Comparison of ENCODE assay signal across 19 cellular contexts in the genomic region with DNA sequence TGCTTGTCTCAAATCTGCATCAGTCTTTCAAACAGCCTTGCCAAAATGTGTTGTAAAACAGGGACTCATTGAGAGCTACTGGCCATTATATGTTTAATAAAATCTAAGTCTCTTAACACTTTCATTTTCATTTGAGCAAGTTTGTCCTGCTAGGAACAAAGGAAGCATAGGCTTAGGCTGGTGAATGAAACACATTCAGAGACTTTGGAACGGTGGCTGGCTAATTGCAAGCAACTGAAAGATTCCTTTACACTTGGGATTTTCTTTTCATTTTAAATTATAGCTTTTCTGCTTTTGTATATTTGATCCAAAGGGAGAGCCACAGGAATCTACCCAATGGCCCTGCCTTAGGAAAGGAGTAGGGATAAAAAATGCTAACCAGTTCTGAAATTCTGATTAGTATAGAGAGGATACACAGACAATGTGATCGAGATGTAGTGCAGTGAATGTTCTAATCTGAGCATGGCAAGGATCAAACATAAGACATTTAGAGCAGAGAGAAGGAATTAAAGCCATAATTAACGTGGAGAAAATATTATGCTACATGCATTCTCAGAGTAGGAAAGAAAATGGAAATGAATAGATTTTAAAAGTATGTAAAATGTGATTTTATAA.
A peak's percentile ranks its signal among the peaks of the same experiment; 100 is the strongest.
DNase-seq lines count a peak whose midpoint lies in the region; TF ChIP-seq lines count a peak whose summit lies in the region.
"Had no signal": no experiment of that assay in that cellular context is flagged by ENCODE, and none has a peak within 500 bp of the region (broad histone marks: within the 10 kb centered on the region; RNA-seq: fewer than 3 reads in every experiment).

No MANE protein-coding gene starts in this region.

- no peak overlapping the region for H3K9ac ChIP-seq in mesendoderm (ENCODE audit: low read length)

- H3K23ac ChIP-seq in mesendoderm (ENCODE audit: low read length): no peak overlapping the region

- CTCF ChIA-PET in PC-9 (lab: Charles Lee): no interaction called here
- CTCF ChIA-PET in activated CD4-positive, alpha-beta memory T cell treated with anti-CD3 and anti-CD28 coated beads for 36 hours (lab: Charles Lee): no interaction called here

- no peak overlapping the region for H3K4me3 Mint-ChIP-seq in activated naive CD4-positive, alpha-beta T cell treated with anti-CD3 and anti-CD28 coated beads, Interleukin-2, amount 50 U/mL, for 24 hours
- H3K4me3 Mint-ChIP-seq in activated CD4-positive, alpha-beta memory T cell treated with anti-CD3 and anti-CD28 coated beads for 36 hours: no peak overlapping the region
- H3K4me3 Mint-ChIP-seq: dendritic cell treated with granulocyte-macrophage colony-stimulating factor and Interleukin-4, amounts not matched to agents 40 ng/mL and 50 ng/mL, for 4 days; T-helper 17 cell had no signal

- no TSS peak for BruUV-seq in PC-9 (replicated peaks; lab: Mats Ljungman, UMichigan)

- H3K4me1 ChIP-seq in PC-9 (replicated peaks; ENCODE audit: insufficient read depth) (no peaks in the 10 kb centered on the region), mesendoderm (ENCODE audit: control insufficient read depth, low read depth, low read length) (no peaks in the 10 kb centered on the region)
- H3K4me1 ChIP-seq: right atrium auricular region had no signal

- H3K27me3 ChIP-seq in PC-9 (ENCODE audit: insufficient read depth, low read depth) (no peaks in the 10 kb centered on the region), mesendoderm (ENCODE audit: insufficient read depth, low read length, poor library complexity) (no peaks in the 10 kb centered on the region)
- H3K27me3 ChIP-seq: right atrium auricular region had no signal

- no peak overlapping the region for H3K4me2 ChIP-seq in PC-9
- no peak overlapping the region for H3K4me2 ChIP-seq in mesendoderm (ENCODE audit: low read length)

- H3K56ac ChIP-seq in mesendoderm (ENCODE audit: low read length): no peak overlapping the region

- no peak overlapping the region for H3K4ac ChIP-seq in mesendoderm (ENCODE audit: low read depth, low read length)

- H2BK5ac ChIP-seq in mesendoderm (ENCODE audit: low read length): no peak overlapping the region

- H3K9me2 ChIP-seq in PC-9 (ENCODE audit: insufficient read depth): no peaks in the 10 kb centered on the region

- POLR2A ChIA-PET in PC-9 (lab: Charles Lee; ENCODE audit: unreplicated experiment): no interaction called here
- POLR2A ChIA-PET in activated CD4-positive, alpha-beta memory T cell treated with anti-CD3 and anti-CD28 coated beads for 36 hours (lab: Charles Lee): no interaction called here

- WGBS in mesendoderm (ENCODE audit: extremely low coverage, insufficient coverage, low lambda C conversion rate): no CpG with 5 or more reads among the region's 3 CpGs

- TF ChIP-seq CTCF in PC-9 (conservative IDR thresholded peaks at IDR 0.05): no peak

- H3K27ac ChIP-seq in PC-9 (no peak overlapping the region), mesendoderm (ENCODE audit: low read depth, low read length) (no peak overlapping the region)
- H3K27ac ChIP-seq: right atrium auricular region had no signal

- no peak overlapping the region for H3K4me3 ChIP-seq in PC-9
- no peak overlapping the region for H3K4me3 ChIP-seq in mesendoderm (ENCODE audit: low read length)
- H3K4me3 ChIP-seq: right atrium auricular region had no signal

- H3K36me3 ChIP-seq in PC-9 (ENCODE audit: low read depth) (no peaks in the 10 kb centered on the region), mesendoderm (ENCODE audit: control insufficient read depth, insufficient read depth, low read length) (no peaks in the 10 kb centered on the region)
- H3K36me3 ChIP-seq: right atrium auricular region had no signal

- H3K9me3 Mint-ChIP-seq in activated naive CD4-positive, alpha-beta T cell treated with anti-CD3 and anti-CD28 coated beads, Interleukin-2, amount 50 U/mL, for 24 hours: no peaks in the 10 kb centered on the region
- H3K9me3 Mint-ChIP-seq in activated CD4-positive, alpha-beta memory T cell treated with anti-CD3 and anti-CD28 coated beads for 36 hours: no peaks in the 10 kb centered on the region

- no peaks in the 10 kb centered on the region for H3K79me1 ChIP-seq in mesendoderm (ENCODE audit: low read length)

- H3K27ac Mint-ChIP-seq in activated naive CD4-positive, alpha-beta T cell treated with anti-CD3 and anti-CD28 coated beads, Interleukin-2, amount 50 U/mL, for 24 hours: peak overlapping the region; percentile 7
- H3K27ac Mint-ChIP-seq in activated CD4-positive, alpha-beta memory T cell treated with anti-CD3 and anti-CD28 coated beads for 36 hours: no peak overlapping the region
- H3K27ac Mint-ChIP-seq: dendritic cell treated with granulocyte-macrophage colony-stimulating factor and Interleukin-4, amounts not matched to agents 40 ng/mL and 50 ng/mL, for 4 days; T-helper 17 cell had no signal

- H3K79me2 ChIP-seq in PC-9 (ENCODE audit: low read depth) (no peaks in the 10 kb centered on the region), mesendoderm (ENCODE audit: control insufficient read depth, insufficient read depth, low read length) (no peaks in the 10 kb centered on the region)

- no peak overlapping the region for H4K8ac ChIP-seq in mesendoderm (ENCODE audit: low read depth, low read length)

- H4K20me1 ChIP-seq in PC-9 (ENCODE audit: insufficient read depth): no peaks in the 10 kb centered on the region

- H2BK120ac ChIP-seq in mesendoderm (ENCODE audit: low read depth, low read length): no peak overlapping the region

- DNase-seq in activated naive CD4-positive, alpha-beta T cell treated with Interleukin-2 at 50 U/mL for 16 hours: no peak
- DNase-seq in PC-9: no peak
- DNase-seq in glomerular visceral epithelial cell (ENCODE audit: extremely low spot score): peak; percentile 12
- no peak for DNase-seq in activated CD4-positive, alpha-beta memory T cell treated with anti-CD3 and anti-CD28 coated beads for 36 hours
- DNase-seq in NOMO-1 treated with dmso at 0.1 percent for 144 hours (lab: John Stamatoyannopoulos, UW; ENCODE audit: unreplicated experiment): no peak
- DNase-seq in activated CD4-positive, CD25-positive, alpha-beta regulatory T cell treated with anti-CD3 and anti-CD28 coated beads, Interleukin-2, amount 50 U/mL, for 72 hours: no peak
- DNase-seq in mesendoderm: no peak
- DNase-seq: activated effector memory CD4-positive, alpha-beta T cell treated with Interleukin-2 at 50 U/mL for 16 hours; C1 segment of cervical spinal cord; Karpas-422; NCI-H1105 treated with DMSO at 0.1 percent for 48 hours; NCI-H510A treated with DMSO at 0.1 percent for 48 hours; SHP77; stimulated activated CD4-positive, alpha-beta T cell treated with anti-CD3 and anti-CD28 coated beads, Interleukin-15, amount 100 ng/mL, for 24 hours; substantia nigra; T-helper 17 cell had no signal

- peaks cover 1% of the 10 kb centered on the region for H3K27me3 Mint-ChIP-seq in activated naive CD4-positive, alpha-beta T cell treated with anti-CD3 and anti-CD28 coated beads, Interleukin-2, amount 50 U/mL, for 24 hours
- H3K27me3 Mint-ChIP-seq in activated CD4-positive, alpha-beta memory T cell treated with anti-CD3 and anti-CD28 coated beads for 36 hours: no peaks in the 10 kb centered on the region
- H3K27me3 Mint-ChIP-seq: dendritic cell treated with granulocyte-macrophage colony-stimulating factor and Interleukin-4, amounts not matched to agents 40 ng/mL and 50 ng/mL, for 4 days had no signal

- no peak overlapping the region for H4K5ac ChIP-seq in mesendoderm (ENCODE audit: low read length)

- H2BK15ac ChIP-seq in mesendoderm (replicated peaks; ENCODE audit: low read depth): no peak overlapping the region

- H2AK5ac ChIP-seq in mesendoderm (ENCODE audit: low read length): no peak overlapping the region

- no peaks in the 10 kb centered on the region for H3K4me1 Mint-ChIP-seq in activated naive CD4-positive, alpha-beta T cell treated with anti-CD3 and anti-CD28 coated beads, Interleukin-2, amount 50 U/mL, for 24 hours
- no peaks in the 10 kb centered on the region for H3K4me1 Mint-ChIP-seq in activated CD4-positive, alpha-beta memory T cell treated with anti-CD3 and anti-CD28 coated beads for 36 hours (ENCODE audit: low read depth)
- H3K4me1 Mint-ChIP-seq: T-helper 17 cell had no signal

- H3K36me3 Mint-ChIP-seq in activated naive CD4-positive, alpha-beta T cell treated with anti-CD3 and anti-CD28 coated beads, Interleukin-2, amount 50 U/mL, for 24 hours: no peaks in the 10 kb centered on the region
- no peaks in the 10 kb centered on the region for H3K36me3 Mint-ChIP-seq in activated CD4-positive, alpha-beta memory T cell treated with anti-CD3 and anti-CD28 coated beads for 36 hours

- H2AFZ ChIP-seq in PC-9: 0 out of 2 replicates have a peak overlapping the region, but pooled peaks have one; percentile 22

- no peak overlapping the region for H3K18ac ChIP-seq in mesendoderm (ENCODE audit: low read length)

- H3F3A ChIP-seq in PC-9 (ENCODE audit: insufficient read depth, low read depth): no peaks in the 10 kb centered on the region

- intact Hi-C loops in PC-9 (cut with micrococcal nuclease; ENCODE audit: unreplicated experiment): no loop called here
- intact Hi-C loops in activated CD4-positive, alpha-beta memory T cell treated with anti-CD3 and anti-CD28 coated beads for 36 hours (cut with micrococcal nuclease): no loop called here

- no peaks in the 10 kb centered on the region for H3K9me3 ChIP-seq in PC-9 (ENCODE audit: insufficient read depth, low read depth)
- H3K9me3 ChIP-seq: right atrium auricular region had no signal
